ENCODE assay signal across 10 cellular contexts in genomic region chr16:22240023-22240697, GRCh38. TPM values are rescaled to one million over a fixed set of nuclear protein-coding genes. Genes with fewer than 3 reads are reported as not detected.
DNase-seq lines count a peak whose midpoint lies in the region; ATAC-seq, FAIRE-seq and TF ChIP-seq lines count a peak whose summit lies in the region.
"Had no signal": no experiment of that assay in that cellular context is flagged by ENCODE, and none has a peak within 500 bp of the region (broad histone marks: within the 10 kb centered on the region; RNA-seq: fewer than 3 reads in every experiment).

No MANE protein-coding gene starts in this region.

- TF ChIP-seq POLR2A in upper lobe of left lung (IDR thresholded peaks at IDR 0.05): no peak

- 47% methylated on average over 3 of the region's 3 CpGs for WGBS in right cardiac atrium
- 50 to 62% methylated on average over 3 of the region's 3 CpGs for WGBS in upper lobe of left lung, 2 donors

- H3K4me3 ChIP-seq in right cardiac atrium (ENCODE audit: low read length): no peak overlapping the region
- no peak overlapping the region for H3K4me3 ChIP-seq in upper lobe of left lung

- H3K9me3 ChIP-seq in right cardiac atrium (ENCODE audit: control insufficient read depth, low read length): no peaks in the 10 kb centered on the region
- no peaks in the 10 kb centered on the region for H3K9me3 ChIP-seq in upper lobe of left lung

- H3K27me3 ChIP-seq in right cardiac atrium (ENCODE audit: control insufficient read depth, insufficient read depth) (no peaks in the 10 kb centered on the region), upper lobe of left lung (no peaks in the 10 kb centered on the region)

- DNase-seq in activated naive CD4-positive, alpha-beta T cell treated with anti-CD3 and anti-CD28 coated beads for 36 hours: no peak
- no peak for DNase-seq in activated naive CD4-positive, alpha-beta T cell treated with Interleukin-2 at 50 U/mL for 16 hours
- DNase-seq in right cardiac atrium (no peak), upper lobe of left lung (no peak), RCC 7860 (ENCODE audit: low spot score) (no peak), EL (no peak)
- DNase-seq: NCI-H146 had no signal

- peak overlapping the region; percentile 36 for H3K27ac Mint-ChIP-seq in activated naive CD4-positive, alpha-beta T cell treated with anti-CD3 and anti-CD28 coated beads for 36 hours
- no peak overlapping the region for H3K27ac Mint-ChIP-seq in activated T-helper 17 cell treated with anti-CD3 and anti-CD28 coated beads, Interleukin-2, amount 50 U/mL, for 72 hours

- peaks cover 28% of the 10 kb centered on the region for H3K4me1 Mint-ChIP-seq in activated naive CD4-positive, alpha-beta T cell treated with anti-CD3 and anti-CD28 coated beads for 36 hours (ENCODE audit: low read depth)
- H3K4me1 Mint-ChIP-seq in activated T-helper 17 cell treated with anti-CD3 and anti-CD28 coated beads, Interleukin-2, amount 50 U/mL, for 72 hours: peaks cover 16% of the 10 kb centered on the region

- peaks cover 10% of the 10 kb centered on the region for H3K36me3 Mint-ChIP-seq in activated naive CD4-positive, alpha-beta T cell treated with anti-CD3 and anti-CD28 coated beads for 36 hours (ENCODE audit: low read depth)
- H3K36me3 Mint-ChIP-seq in activated T-helper 17 cell treated with anti-CD3 and anti-CD28 coated beads, Interleukin-2, amount 50 U/mL, for 72 hours (ENCODE audit: low read depth): peaks cover 8% of the 10 kb centered on the region
- H3K36me3 Mint-ChIP-seq: naive B cell had no signal

- H3K9me3 Mint-ChIP-seq in activated naive CD4-positive, alpha-beta T cell treated with anti-CD3 and anti-CD28 coated beads for 36 hours: no peaks in the 10 kb centered on the region
- H3K9me3 Mint-ChIP-seq in activated T-helper 17 cell treated with anti-CD3 and anti-CD28 coated beads, Interleukin-2, amount 50 U/mL, for 72 hours: no peaks in the 10 kb centered on the region
- H3K9me3 Mint-ChIP-seq: naive B cell had no signal

- H3K4me3 Mint-ChIP-seq in activated naive CD4-positive, alpha-beta T cell treated with anti-CD3 and anti-CD28 coated beads for 36 hours: no peak overlapping the region
- peak overlapping the region; percentile 9 for H3K4me3 Mint-ChIP-seq in activated T-helper 17 cell treated with anti-CD3 and anti-CD28 coated beads, Interleukin-2, amount 50 U/mL, for 72 hours

- FAIRE-seq in RCC 7860 (lab: Jason Lieb, UNC): no peak

- H3K4me1 ChIP-seq in right cardiac atrium (ENCODE audit: control insufficient read depth, insufficient read depth, low read length) (peaks cover 7% of the 10 kb centered on the region), upper lobe of left lung (peaks cover 25 to 37% (median 31%) of the 10 kb centered on the region in 4 donors)

- no peak for TF ChIP-seq CTCF in upper lobe of left lung (IDR thresholded peaks at IDR 0.05)

- no peaks in the 10 kb centered on the region for H3K27me3 Mint-ChIP-seq in activated naive CD4-positive, alpha-beta T cell treated with anti-CD3 and anti-CD28 coated beads for 36 hours (ENCODE audit: low read depth)
- H3K27me3 Mint-ChIP-seq in activated T-helper 17 cell treated with anti-CD3 and anti-CD28 coated beads, Interleukin-2, amount 50 U/mL, for 72 hours: no peaks in the 10 kb centered on the region
- H3K27me3 Mint-ChIP-seq: naive B cell had no signal

- H3K36me3 ChIP-seq in upper lobe of left lung: peaks cover 0 to 17% (median 6%) of the 10 kb centered on the region in 4 donors

- intact Hi-C loops in activated naive CD4-positive, alpha-beta T cell treated with anti-CD3 and anti-CD28 coated beads for 36 hours (cut with micrococcal nuclease): loop anchor here (2.0 kb wide), 1 partner anchor 57 kb away; the partner anchor contains the start of gene POLR3E
- intact Hi-C loops in right cardiac atrium (cut with DNase I): no loop called here

- no peak for ATAC-seq in activated T-helper 17 cell treated with anti-CD3 and anti-CD28 coated beads, Interleukin-2, amount 50 U/mL, for 72 hours (replicated peaks)
- ATAC-seq in right cardiac atrium: peak; percentile 44 to 62
- peak in 1 of 2 donors; percentile 78 for ATAC-seq in upper lobe of left lung (ENCODE audit: low FRiP score in 2 of 2)
- no peak for ATAC-seq in GM19351 (IDR thresholded peaks at IDR 0.05; ENCODE audit: unreplicated experiment)

- CTCF ChIA-PET in activated naive CD4-positive, alpha-beta T cell treated with anti-CD3 and anti-CD28 coated beads for 36 hours (lab: Charles Lee): interaction anchor here (0.6 to 1.3 kb wide), 2 partner anchors 36 to 1273 kb away, joined by 3 read pairs; no protein-coding TSS in a partner anchor

- no peak for TF ChIP-seq EP300 in upper lobe of left lung (IDR thresholded peaks at IDR 0.05)

- no peak overlapping the region for H3K27ac ChIP-seq in right cardiac atrium (ENCODE audit: low read length)
- peak overlapping the region; percentile 24 to 52 (median 42) for H3K27ac ChIP-seq in upper lobe of left lung

RNA-seq across cellular contexts. Expression of gene EEF2K, which starts 34.1 kb away (rescaled TPM):
- 1 to 10 TPM; 9.8 to 10.0 TPM for total RNA-seq in activated naive CD4-positive, alpha-beta T cell treated with anti-CD3 and anti-CD28 coated beads for 36 hours
- 10 to 100 TPM; 22.5 to 29.0 TPM for total RNA-seq in activated T-helper 17 cell treated with anti-CD3 and anti-CD28 coated beads, Interleukin-2, amount 50 U/mL, for 72 hours
- 10 to 100 TPM; 28.1 to 38.3 (median 31.4) TPM for total RNA-seq in right cardiac atrium
- 15.0 TPM for polyA plus RNA-seq in right cardiac atrium
- 10 to 100 TPM; 16.9 to 48.2 (median 29.2) TPM for total RNA-seq in upper lobe of left lung

RNA-seq across cellular contexts. Expression of gene POLR3E, which starts 57.0 kb away (rescaled TPM):
- 10 to 100 TPM; 72.9 to 74.7 TPM for total RNA-seq in activated naive CD4-positive, alpha-beta T cell treated with anti-CD3 and anti-CD28 coated beads for 36 hours
- total RNA-seq in activated T-helper 17 cell treated with anti-CD3 and anti-CD28 coated beads, Interleukin-2, amount 50 U/mL, for 72 hours: 10 to 100 TPM; 48.9 to 76.2 TPM
- total RNA-seq in right cardiac atrium (10 to 100 TPM; 27.9 to 33.5 (median 33.0) TPM), upper lobe of left lung (10 to 100 TPM; 27.0 to 91.1 (median 47.0) TPM)
- 15.4 TPM for polyA plus RNA-seq in right cardiac atrium

Comparison
In these comparisons a context has a peak if more than half of its experiments do, and no peak if none do; other contexts are left out.
1. ATAC-seq: peak in right cardiac atrium (2 of 2); none in activated T-helper 17 cell treated with anti-CD3 and anti-CD28 coated beads, Interleukin-2, amount 50 U/mL, for 72 hours (single experiment) and GM19351 (single experiment).